Comparison of ENCODE assay signal across 6 cellular contexts in the genomic region with DNA sequence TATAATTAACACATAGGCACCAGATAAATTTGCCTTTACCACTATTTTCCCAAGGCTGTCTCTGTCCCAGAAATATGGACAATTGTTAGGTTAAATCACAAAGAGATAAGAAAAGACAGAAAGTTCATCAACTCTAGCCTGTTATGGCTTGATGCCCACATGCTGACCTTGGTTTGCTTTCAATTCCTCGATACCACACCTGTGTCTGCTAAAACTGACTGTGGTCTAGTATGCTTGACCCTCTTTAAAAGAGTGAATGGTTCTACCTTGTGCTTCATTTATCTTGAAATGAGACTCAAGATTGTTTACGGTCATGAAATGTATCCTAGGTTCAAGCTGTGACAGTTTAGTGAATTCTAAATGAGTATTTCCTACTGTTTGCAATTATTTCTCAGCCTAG.
"Had no signal": no experiment of that assay in that cellular context is flagged by ENCODE, and none has a peak within 500 bp of the region (broad histone marks: within the 10 kb centered on the region; RNA-seq: fewer than 3 reads in every experiment).

No MANE protein-coding gene starts in this region.

- FAIRE-seq: G401.6, GM12891, GM12892, GM18507, GM19239 had no signal

- DNase-seq: GF-D8 had no signal
